In genomic region chr12:53949631-53950440, GRCh38 we compare ENCODE assay signal across 31 cellular contexts. TPM values are rescaled to one million over a fixed set of nuclear protein-coding genes. Genes with fewer than 3 reads are reported as not detected.
DNase-seq lines count a peak whose midpoint lies in the region; ATAC-seq and TF ChIP-seq lines count a peak whose summit lies in the region.
"Had no signal": no experiment of that assay in that cellular context is flagged by ENCODE, and none has a peak within 500 bp of the region (broad histone marks: within the 10 kb centered on the region; RNA-seq: fewer than 3 reads in every experiment).

No MANE protein-coding gene starts in this region.

- no peak overlapping the region; the same call in 1 of the 2 replicates for H3K4me3 Mint-ChIP-seq in WTC11
- H3K4me3 Mint-ChIP-seq: neural crest cell had no signal

- intact Hi-C loops in stomach (cut with DNase I; ENCODE audit: low total_unique reads): no loop called here

- no peaks in the 10 kb centered on the region for H3F3A ChIP-seq in MM.1S (ENCODE audit: insufficient read depth, low read length)

- H3K36me3 ChIP-seq in H7 (replicated peaks; ENCODE audit: control insufficient read depth, insufficient read depth, low read length): no peaks in the 10 kb centered on the region
- no peaks in the 10 kb centered on the region for H3K36me3 ChIP-seq in stomach
- H3K36me3 ChIP-seq in MM.1S (replicated peaks; ENCODE audit: insufficient read depth, low read length): no peaks in the 10 kb centered on the region
- H3K36me3 ChIP-seq: left lung, thyroid gland had no signal

- H3K9me2 ChIP-seq in MM.1S (replicated peaks; ENCODE audit: insufficient read depth, low read length): no peaks in the 10 kb centered on the region

- H3K27ac Mint-ChIP-seq in WTC11: no peak overlapping the region

- H3K4me1 Mint-ChIP-seq in WTC11: peaks cover 28% of the 10 kb centered on the region
- H3K4me1 Mint-ChIP-seq: neural crest cell had no signal

- POLR2A ChIA-PET in WTC11 (lab: Charles Lee): no interaction called here

- H3K36me3 Mint-ChIP-seq in WTC11: no peaks in the 10 kb centered on the region

- CTCF ChIA-PET in WTC11 (lab: Charles Lee): interaction anchor here (1.2 to 4.9 kb wide), 5 partner anchors 10 to 203 kb away, joined by 3 to 26 read pairs (median 10); no protein-coding TSS in a partner anchor

- peak; percentile 75 for DNase-seq in H7
- DNase-seq in NCI-H187 treated with DMSO at 0.1 percent for 48 hours (lab: John Stamatoyannopoulos, UW): peak; percentile 23
- peak; percentile 69 for DNase-seq in WTC11 (ENCODE audit: low spot score)
- no peak for DNase-seq in stomach
- DNase-seq in MM.1S: no peak
- DNase-seq in activated CD4-positive, alpha-beta T cell treated with anti-CD3 and anti-CD28 coated beads for 48 hours: no peak
- DNase-seq: activated CD4-positive, alpha-beta T cell treated with anti-CD3 and anti-CD28 coated beads, Interleukin-2, amount 50 U/mL, for 4 hours; activated CD8-positive, alpha-beta memory T cell treated with anti-CD3 and anti-CD28 coated beads, Interleukin-2, amount 50 U/mL, for 48 hours; activated effector memory CD4-positive, alpha-beta T cell treated with Interleukin-2 at 50 U/mL for 16 hours; DND-41; glutamatergic neuron; NCI-H1930; NCI-H526; small intestine; stimulated activated naive CD4-positive, alpha-beta T cell; thyroid gland had no signal

- no peak overlapping the region for H3K9ac ChIP-seq in MM.1S (ENCODE audit: low read length)

- H3K4me1 ChIP-seq in stomach (peaks cover 2 to 40% (median 17%) of the 10 kb centered on the region in 4 donors), MM.1S (ENCODE audit: low read length) (no peaks in the 10 kb centered on the region)

- no peaks in the 10 kb centered on the region for H3K79me2 ChIP-seq in MM.1S (ENCODE audit: low read length)

- no peak for TF ChIP-seq EP300 in stomach (IDR thresholded peaks at IDR 0.05)

- 0 to 5% (median 4%) methylated on average over 10 to 34 of the region's 34 CpGs for WGBS in stomach, 5 donors

- H4K20me1 ChIP-seq in MM.1S (ENCODE audit: insufficient read depth, low read length): no peaks in the 10 kb centered on the region

- H3K27ac ChIP-seq in 22Rv1 (peak overlapping the region; percentile 66), stomach (no peak overlapping the region), MM.1S (ENCODE audit: low read length) (no peak overlapping the region)
- H3K27ac ChIP-seq: C4-2B, coronary artery, left lung, thyroid gland, VCaP had no signal

- peaks cover 100% of the 10 kb centered on the region for H3K27me3 Mint-ChIP-seq in WTC11 (ENCODE audit: low read depth)

- no peak overlapping the region for H2AFZ ChIP-seq in MM.1S (ENCODE audit: low read length)

- ATAC-seq in WTC11: peak; percentile 13
- no peak for ATAC-seq in HG03175 (IDR thresholded peaks at IDR 0.05; ENCODE audit: unreplicated experiment)
- ATAC-seq: HCT116, left lung had no signal

- no peak overlapping the region for H3K4me2 ChIP-seq in MM.1S (ENCODE audit: low read depth, low read length)

- H3K9me3 ChIP-seq in stomach (peaks cover 0 to 3% (median 0%) of the 10 kb centered on the region in 4 donors), MM.1S (replicated peaks; ENCODE audit: insufficient read depth, low read length) (no peaks in the 10 kb centered on the region)
- H3K9me3 ChIP-seq: left lung, thyroid gland had no signal

- no peak for TF ChIP-seq POLR2A in stomach (IDR thresholded peaks at IDR 0.05)

- no peaks in the 10 kb centered on the region for H3K9me3 Mint-ChIP-seq in WTC11
- H3K9me3 Mint-ChIP-seq: neural crest cell had no signal

- H3K4me3 ChIP-seq in H7 (ENCODE audit: insufficient read depth, low read depth, low read length) (no peak overlapping the region), stomach (no peak overlapping the region), MM.1S (ENCODE audit: low read length) (no peak overlapping the region)
- H3K4me3 ChIP-seq: coronary artery, left lung, thyroid gland had no signal

- H3K27me3 ChIP-seq in H7 (ENCODE audit: control insufficient read depth, insufficient read depth, low read length) (peaks cover 100% of the 10 kb centered on the region), stomach (peaks cover 61 to 100% (median 98%) of the 10 kb centered on the region in 3 donors), MM.1S (replicated peaks; ENCODE audit: insufficient read depth, low read length) (peaks cover 100% of the 10 kb centered on the region)

- TF ChIP-seq CTCF in 22Rv1 (IDR thresholded peaks at IDR 0.05) (no peak), WTC11 (IDR thresholded peaks at IDR 0.05) (no peak), stomach (IDR thresholded peaks at IDR 0.05) (no peak), MM.1S (IDR thresholded peaks at IDR 0.05; ENCODE audit: low read length) (no peak)

TF ChIP-seq in WTC11, 78 proteins besides CTCF, POLR2A, EP300 and RAD21 (continues in another document):
- TF ChIP-seq, protein P1, sequence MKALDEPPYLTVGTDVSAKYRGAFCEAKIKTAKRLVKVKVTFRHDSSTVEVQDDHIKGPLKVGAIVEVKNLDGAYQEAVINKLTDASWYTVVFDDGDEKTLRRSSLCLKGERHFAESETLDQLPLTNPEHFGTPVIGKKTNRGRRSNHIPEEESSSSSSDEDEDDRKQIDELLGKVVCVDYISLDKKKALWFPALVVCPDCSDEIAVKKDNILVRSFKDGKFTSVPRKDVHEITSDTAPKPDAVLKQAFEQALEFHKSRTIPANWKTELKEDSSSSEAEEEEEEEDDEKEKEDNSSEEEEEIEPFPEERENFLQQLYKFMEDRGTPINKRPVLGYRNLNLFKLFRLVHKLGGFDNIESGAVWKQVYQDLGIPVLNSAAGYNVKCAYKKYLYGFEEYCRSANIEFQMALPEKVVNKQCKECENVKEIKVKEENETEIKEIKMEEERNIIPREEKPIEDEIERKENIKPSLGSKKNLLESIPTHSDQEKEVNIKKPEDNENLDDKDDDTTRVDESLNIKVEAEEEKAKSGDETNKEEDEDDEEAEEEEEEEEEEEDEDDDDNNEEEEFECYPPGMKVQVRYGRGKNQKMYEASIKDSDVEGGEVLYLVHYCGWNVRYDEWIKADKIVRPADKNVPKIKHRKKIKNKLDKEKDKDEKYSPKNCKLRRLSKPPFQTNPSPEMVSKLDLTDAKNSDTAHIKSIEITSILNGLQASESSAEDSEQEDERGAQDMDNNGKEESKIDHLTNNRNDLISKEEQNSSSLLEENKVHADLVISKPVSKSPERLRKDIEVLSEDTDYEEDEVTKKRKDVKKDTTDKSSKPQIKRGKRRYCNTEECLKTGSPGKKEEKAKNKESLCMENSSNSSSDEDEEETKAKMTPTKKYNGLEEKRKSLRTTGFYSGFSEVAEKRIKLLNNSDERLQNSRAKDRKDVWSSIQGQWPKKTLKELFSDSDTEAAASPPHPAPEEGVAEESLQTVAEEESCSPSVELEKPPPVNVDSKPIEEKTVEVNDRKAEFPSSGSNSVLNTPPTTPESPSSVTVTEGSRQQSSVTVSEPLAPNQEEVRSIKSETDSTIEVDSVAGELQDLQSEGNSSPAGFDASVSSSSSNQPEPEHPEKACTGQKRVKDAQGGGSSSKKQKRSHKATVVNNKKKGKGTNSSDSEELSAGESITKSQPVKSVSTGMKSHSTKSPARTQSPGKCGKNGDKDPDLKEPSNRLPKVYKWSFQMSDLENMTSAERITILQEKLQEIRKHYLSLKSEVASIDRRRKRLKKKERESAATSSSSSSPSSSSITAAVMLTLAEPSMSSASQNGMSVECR (CRISPR knock-in tag; IDR thresholded peaks at IDR 0.05; ENCODE audit: borderline replicate concordance): no peak
- TF ChIP-seq, protein P2, sequence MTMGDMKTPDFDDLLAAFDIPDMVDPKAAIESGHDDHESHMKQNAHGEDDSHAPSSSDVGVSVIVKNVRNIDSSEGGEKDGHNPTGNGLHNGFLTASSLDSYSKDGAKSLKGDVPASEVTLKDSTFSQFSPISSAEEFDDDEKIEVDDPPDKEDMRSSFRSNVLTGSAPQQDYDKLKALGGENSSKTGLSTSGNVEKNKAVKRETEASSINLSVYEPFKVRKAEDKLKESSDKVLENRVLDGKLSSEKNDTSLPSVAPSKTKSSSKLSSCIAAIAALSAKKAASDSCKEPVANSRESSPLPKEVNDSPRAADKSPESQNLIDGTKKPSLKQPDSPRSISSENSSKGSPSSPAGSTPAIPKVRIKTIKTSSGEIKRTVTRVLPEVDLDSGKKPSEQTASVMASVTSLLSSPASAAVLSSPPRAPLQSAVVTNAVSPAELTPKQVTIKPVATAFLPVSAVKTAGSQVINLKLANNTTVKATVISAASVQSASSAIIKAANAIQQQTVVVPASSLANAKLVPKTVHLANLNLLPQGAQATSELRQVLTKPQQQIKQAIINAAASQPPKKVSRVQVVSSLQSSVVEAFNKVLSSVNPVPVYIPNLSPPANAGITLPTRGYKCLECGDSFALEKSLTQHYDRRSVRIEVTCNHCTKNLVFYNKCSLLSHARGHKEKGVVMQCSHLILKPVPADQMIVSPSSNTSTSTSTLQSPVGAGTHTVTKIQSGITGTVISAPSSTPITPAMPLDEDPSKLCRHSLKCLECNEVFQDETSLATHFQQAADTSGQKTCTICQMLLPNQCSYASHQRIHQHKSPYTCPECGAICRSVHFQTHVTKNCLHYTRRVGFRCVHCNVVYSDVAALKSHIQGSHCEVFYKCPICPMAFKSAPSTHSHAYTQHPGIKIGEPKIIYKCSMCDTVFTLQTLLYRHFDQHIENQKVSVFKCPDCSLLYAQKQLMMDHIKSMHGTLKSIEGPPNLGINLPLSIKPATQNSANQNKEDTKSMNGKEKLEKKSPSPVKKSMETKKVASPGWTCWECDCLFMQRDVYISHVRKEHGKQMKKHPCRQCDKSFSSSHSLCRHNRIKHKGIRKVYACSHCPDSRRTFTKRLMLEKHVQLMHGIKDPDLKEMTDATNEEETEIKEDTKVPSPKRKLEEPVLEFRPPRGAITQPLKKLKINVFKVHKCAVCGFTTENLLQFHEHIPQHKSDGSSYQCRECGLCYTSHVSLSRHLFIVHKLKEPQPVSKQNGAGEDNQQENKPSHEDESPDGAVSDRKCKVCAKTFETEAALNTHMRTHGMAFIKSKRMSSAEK (CRISPR knock-in tag; IDR thresholded peaks at IDR 0.05; ENCODE audit: borderline replicate concordance): no peak

RNA-seq across cellular contexts. Expression of gene HOXC12, which starts 4.9 kb away (rescaled TPM):
- total RNA-seq in H7 (2014; rRNA removed; shearing (Covaris generic)): not detected in 2 replicates
- total RNA-seq in WTC11 (2021): not detected in 3 replicates
- total RNA-seq in stomach: not detected
- polyA plus RNA-seq in stomach: not detected
- total RNA-seq: left lung; MCF 10A; mononuclear cell; neural crest cell; pulmonary artery endothelial cell; SK-MEL-5; T-helper 2 cell treated with Interferon-gamma antibody and Interleukin-4, amounts not matched to agents 100 ng/mL and 5 ng/mL, for 36 hours; thyroid gland had no signal
- polyA plus RNA-seq: AG04450, small intestine had no signal

RNA-seq across cellular contexts. Expression of gene HOXC13, which starts 11.2 kb away (rescaled TPM):
- total RNA-seq in H7 (2014; rRNA removed; shearing (Covaris generic)): not detected in 2 replicates
- total RNA-seq in WTC11 (2021) (0.09 TPM in 1 of 3 replicates, not detected in the others), stomach (not detected)
- not detected for polyA plus RNA-seq in stomach
- total RNA-seq: left lung; mononuclear cell; neural crest cell; pulmonary artery endothelial cell; T-helper 2 cell treated with Interferon-gamma antibody and Interleukin-4, amounts not matched to agents 100 ng/mL and 5 ng/mL, for 36 hours; thyroid gland had no signal
- polyA plus RNA-seq: AG04450, small intestine had no signal

RNA-seq across cellular contexts. Expression of gene HOXC11, which starts 23.1 kb away (rescaled TPM):
- not detected in 2 replicates for total RNA-seq in H7 (2014; rRNA removed; shearing (Covaris generic))
- not detected in 3 replicates for total RNA-seq in WTC11 (2021)
- total RNA-seq in stomach: not detected
- polyA plus RNA-seq in stomach: not detected
- total RNA-seq: left lung; mononuclear cell; neural crest cell; pulmonary artery endothelial cell; T-helper 2 cell treated with Interferon-gamma antibody and Interleukin-4, amounts not matched to agents 100 ng/mL and 5 ng/mL, for 36 hours; thyroid gland had no signal
- polyA plus RNA-seq: adipose tissue, AG04450 had no signal

RNA-seq across cellular contexts. Expression of gene HOTAIR, which starts 24.9 kb away (rescaled TPM):
- total RNA-seq in H7 (2014; rRNA removed; shearing (Covaris generic)): not detected in 2 replicates
- total RNA-seq in WTC11 (2021) (not detected in 3 replicates), stomach (not detected)
- polyA plus RNA-seq in stomach: not detected
- total RNA-seq: left lung; mononuclear cell; neural crest cell; pulmonary artery endothelial cell; SK-MEL-5; T-helper 2 cell treated with Interferon-gamma antibody and Interleukin-4, amounts not matched to agents 100 ng/mL and 5 ng/mL, for 36 hours; thyroid gland had no signal
- polyA plus RNA-seq: adipose tissue, AG04450, small intestine had no signal

RNA-seq across cellular contexts. Expression of gene HOXC10, which starts 35.1 kb away (rescaled TPM):
- not detected in 2 replicates for total RNA-seq in H7 (2014; rRNA removed; shearing (Covaris generic))
- 0.09 TPM in 1 of 3 replicates, not detected in the others for total RNA-seq in WTC11 (2021)
- total RNA-seq in stomach: not detected
- polyA plus RNA-seq in stomach: not detected
- total RNA-seq: left lung; MCF 10A; mononuclear cell; pulmonary artery endothelial cell; T-helper 2 cell treated with Interferon-gamma antibody and Interleukin-4, amounts not matched to agents 100 ng/mL and 5 ng/mL, for 36 hours; thyroid gland had no signal
- polyA plus RNA-seq: AG04450, small intestine had no signal

Comparison
In these comparisons a context has a peak if more than half of its experiments do, and no peak if none do; other contexts are left out.
1. DNase-seq: peak in H7 (single experiment), NCI-H187 treated with DMSO at 0.1 percent for 48 hours (single experiment) and WTC11 (single experiment); none in stomach (single experiment), MM.1S (single experiment) and activated CD4-positive, alpha-beta T cell treated with anti-CD3 and anti-CD28 coated beads for 48 hours (single experiment).